ENCODE assay signal across 8 cellular contexts in genomic region chr2:237966565-237967462, GRCh38. TPM values are rescaled to one million over a fixed set of nuclear protein-coding genes. Genes with fewer than 3 reads are reported as not detected.
DNase-seq lines count a peak whose midpoint lies in the region; TF ChIP-seq lines count a peak whose summit lies in the region.

Gene UBE2F (plus strand): TSS chr2:237967014. CDS start chr2:237973108, 6,094 bp downstream.

- H2BK120ac ChIP-seq in H9 (ENCODE audit: low read depth, low read length, poor library complexity, severe bottlenecking): no peak within 1 kb of the TSS

- H3F3A ChIP-seq in neural progenitor cell (ENCODE audit: low read depth): peaks cover 7% of the 10 kb centered on the region

- H3K4ac ChIP-seq in H9 (ENCODE audit: low read depth, low read length): no peak within 1 kb of the TSS

- no peak within 1 kb of the TSS for H4K91ac ChIP-seq in H9 (ENCODE audit: insufficient read length, low read depth, low read length)

- WGBS in H9 (ENCODE audit: extremely low coverage, insufficient read length, low lambda C conversion rate): no CpG with 5 or more reads among the region's 123 CpGs

- H3K27me3 Mint-ChIP-seq in H9 (ENCODE audit: low read depth) (no peaks in the 10 kb centered on the region; the same call in 1 of the 2 replicates), neural progenitor cell (ENCODE audit: insufficient read depth, low read depth) (peaks cover 10% of the 10 kb centered on the region)

- H3K27ac ChIP-seq in H9 (ENCODE audit: insufficient read length, low read depth, low read length): no peak within 1 kb of the TSS
- H3K27ac ChIP-seq in neural progenitor cell: no peak within 1 kb of the TSS

- H2BK20ac ChIP-seq in H9 (ENCODE audit: low read depth, low read length, poor library complexity, severe bottlenecking): no peak within 1 kb of the TSS

- peaks cover 10% of the 10 kb centered on the region for H3K23me2 ChIP-seq in H9 (ENCODE audit: insufficient read length, low read depth, low read length, poor library complexity, severe bottlenecking)

- no peak within 1 kb of the TSS for H3K23ac ChIP-seq in H9 (ENCODE audit: insufficient read length, low read depth, low read length)

- H3K27ac Mint-ChIP-seq in H9 (peak within 1 kb of the TSS in 2 of 3 experiments; percentile 68 to 90; a peak in 4 of 7 replicates), neural progenitor cell (peak within 1 kb of the TSS; percentile 25)

- H3K56ac ChIP-seq in H9 (ENCODE audit: insufficient read length, low read depth, low read length): no peak within 1 kb of the TSS

- H4K5ac ChIP-seq in H9 (ENCODE audit: insufficient read length, low read depth, low read length): no peak within 1 kb of the TSS

- H4K8ac ChIP-seq in H9 (replicated peaks; ENCODE audit: insufficient read length, low read depth, low read length): no peak within 1 kb of the TSS

- H4K20me1 ChIP-seq in H9 (ENCODE audit: control insufficient read depth, insufficient read depth, insufficient read length) (peaks cover 2% of the 10 kb centered on the region), neural progenitor cell (ENCODE audit: low read depth) (peaks cover 46% of the 10 kb centered on the region)

- no peak within 1 kb of the TSS for H3T11ph ChIP-seq in H9 (ENCODE audit: low read length)

- peak within 1 kb of the TSS; percentile 11; the same call in 1 of the 2 replicates for H3K14ac ChIP-seq in H9 (ENCODE audit: insufficient read depth, low read length)

- TF ChIP-seq CTCF in H9 (conservative IDR thresholded peaks at IDR 0.05): no peak
- no peak for TF ChIP-seq CTCF in foreskin fibroblast (IDR thresholded peaks at IDR 0.05; ENCODE audit: low read depth, low read length)
- TF ChIP-seq CTCF in neural progenitor cell (IDR thresholded peaks at IDR 0.05): no peak

- H3K9me3 ChIP-seq in ES-I3 (ENCODE audit: control insufficient read depth, insufficient read depth, low read length) (peaks cover 6% of the 10 kb centered on the region; the same call in 1 of the 2 replicates), H9 (ENCODE audit: control insufficient read depth, low read depth, low read length) (peaks cover 10% of the 10 kb centered on the region), MG63 (peaks cover 20% of the 10 kb centered on the region), neural progenitor cell (ENCODE audit: low read depth) (no peaks in the 10 kb centered on the region)

- H3K36me3 Mint-ChIP-seq in H9 (ENCODE audit: insufficient read depth in 1 of 3, low read depth in 3 of 3): peaks cover 4 to 13% (median 10%) of the 10 kb centered on the region in 3 experiments; a peak in 6 of 7 replicates
- peaks cover 9% of the 10 kb centered on the region for H3K36me3 Mint-ChIP-seq in neural progenitor cell

- H2AFZ ChIP-seq in H9 (ENCODE audit: low read length): no peak within 1 kb of the TSS
- peak within 1 kb of the TSS; percentile 84 for H2AFZ ChIP-seq in neural progenitor cell (replicated peaks)

- no peak within 1 kb of the TSS for H3K18ac ChIP-seq in H9 (ENCODE audit: insufficient read length, low read depth, low read length)

- no peak within 1 kb of the TSS for H2BK5ac ChIP-seq in H9 (ENCODE audit: insufficient read length, low read length)

- no peaks in the 10 kb centered on the region for H3K36me3 ChIP-seq in ES-I3 (ENCODE audit: insufficient read depth, low read length)
- H3K36me3 ChIP-seq in MG63: peaks cover 5% of the 10 kb centered on the region
- no peaks in the 10 kb centered on the region for H3K36me3 ChIP-seq in neural progenitor cell

- no peak within 1 kb of the TSS for H2BK15ac ChIP-seq in H9 (ENCODE audit: low read depth, low read length)

- peaks cover 30% of the 10 kb centered on the region in 2 experiments for H3K4me1 Mint-ChIP-seq in H9
- peaks cover 26% of the 10 kb centered on the region for H3K4me1 Mint-ChIP-seq in neural progenitor cell

- H3K27me3 ChIP-seq in H9 (ENCODE audit: insufficient read depth, low read length): no peaks in the 10 kb centered on the region
- no peaks in the 10 kb centered on the region for H3K27me3 ChIP-seq in MG63
- no peaks in the 10 kb centered on the region for H3K27me3 ChIP-seq in neural progenitor cell

- H3K4me1 ChIP-seq in ES-I3 (ENCODE audit: insufficient read depth, low read length) (no peaks in the 10 kb centered on the region), H9 (ENCODE audit: insufficient read depth, low read length) (peaks cover 6% of the 10 kb centered on the region), neural progenitor cell (peaks cover 15% of the 10 kb centered on the region)

- H3K4me3 ChIP-seq in MG63 (peak within 1 kb of the TSS; percentile 79), foreskin fibroblast (ENCODE audit: low read depth in 1 of 2, low read length in 2 of 2) (peak within 1 kb of the TSS; percentile 72 to 86), neural progenitor cell (peak within 1 kb of the TSS; percentile 98)

- H3K9ac ChIP-seq in ES-I3 (ENCODE audit: low read depth, low read length) (peak within 1 kb of the TSS; percentile 94), H9 (ENCODE audit: extremely low read depth, insufficient read length, low read length) (peak within 1 kb of the TSS; percentile 59), neural progenitor cell (peak within 1 kb of the TSS; percentile 87)

- peak within 1 kb of the TSS; percentile 85 to 92 for H3K4me3 Mint-ChIP-seq in H9
- H3K4me3 Mint-ChIP-seq in neural progenitor cell: peak within 1 kb of the TSS; percentile 94

- peaks cover 12 to 15% of the 10 kb centered on the region in 2 experiments for H3K9me3 Mint-ChIP-seq in H9
- peaks cover 11% of the 10 kb centered on the region for H3K9me3 Mint-ChIP-seq in neural progenitor cell

- H3K79me2 ChIP-seq in H9 (ENCODE audit: insufficient read depth, low read length): peaks cover 34% of the 10 kb centered on the region; the same call in 1 of the 2 replicates
- H3K79me2 ChIP-seq in neural progenitor cell (ENCODE audit: low read depth): peaks cover 46% of the 10 kb centered on the region

- H2BK12ac ChIP-seq in H9 (ENCODE audit: insufficient read length, low read depth, low read length): no peak within 1 kb of the TSS

- H3K4me2 ChIP-seq in H9 (ENCODE audit: insufficient read depth, insufficient read length, low read length): peak within 1 kb of the TSS; percentile 82
- H3K4me2 ChIP-seq in neural progenitor cell: peak within 1 kb of the TSS; percentile 92

- peaks cover 12% of the 10 kb centered on the region for H3K79me1 ChIP-seq in H9 (ENCODE audit: insufficient read depth, low read depth, low read length, poor library complexity, severe bottlenecking)

- DNase-seq in H9 (peak; percentile 97), MG63 (peak; percentile 95), SHP77 treated with DMSO at 0.1 percent for 48 hours (lab: John Stamatoyannopoulos, UW) (peak; percentile 93), activated gamma-delta T cell treated with Interleukin-2 at 50 U/mL for 16 hours (peak; percentile 97), foreskin fibroblast (peak; percentile 95 to 99), neural progenitor cell (ENCODE audit: low spot score) (peak; percentile 98), stromal cell of bone marrow (ENCODE audit: low read depth) (peak; percentile 92)

- H2AK5ac ChIP-seq in H9 (ENCODE audit: insufficient read length, low read length): no peak within 1 kb of the TSS

RNA-seq across cellular contexts. Expression of gene UBE2F, which starts in this region (rescaled TPM):
- 62.1 and 65.6 TPM in 2 replicates for total RNA-seq in H9 (2021)
- total RNA-seq in MG63 (2014; rRNA removed; shearing (Covaris generic); ENCODE audit: low replicate concordance): 121 and 138 TPM in 2 replicates
- 50.8 and 77.4 TPM in 2 replicates for total RNA-seq in neural progenitor cell (ENCODE audit: low replicate concordance)
